In the genomic region with DNA sequence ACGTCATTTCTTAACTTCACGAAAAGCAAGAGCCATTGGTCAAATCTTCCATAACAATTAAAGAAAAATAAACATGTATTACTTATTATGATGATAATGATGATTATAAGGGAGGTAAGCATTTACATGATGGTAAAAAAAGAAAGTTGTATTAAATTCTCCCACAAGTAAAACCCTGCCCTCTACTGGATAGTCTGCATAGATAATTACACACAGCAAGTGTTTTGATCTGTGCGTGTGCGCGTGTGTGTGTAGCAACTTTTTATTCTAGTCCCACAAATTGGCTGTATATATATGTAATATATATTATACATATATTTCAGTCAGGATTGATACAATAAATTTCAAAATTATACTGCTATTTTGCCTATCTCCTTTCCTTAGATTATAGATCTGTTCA, we compare ENCODE assay signal across 7 cellular contexts. TPM values are rescaled to one million over a fixed set of nuclear protein-coding genes. Genes with fewer than 3 reads are reported as not detected.
DNase-seq lines count a peak whose midpoint lies in the region; ATAC-seq and TF ChIP-seq lines count a peak whose summit lies in the region.
"Not testable (repeated sequence)": the region's sequence is repeated elsewhere in the genome, so short reads cannot be mapped to it uniquely, and the experiment has no call there.

No MANE protein-coding gene starts in this region.

- H3K9me1 ChIP-seq in IMR-90 (ENCODE audit: insufficient read depth, low read length): not testable (repeated sequence)

- not testable (repeated sequence) for H3K4me2 ChIP-seq in IMR-90 (ENCODE audit: low read depth, low read length); PC-3 (ENCODE audit: low read length)

- H3K36me3 Mint-ChIP-seq in chondrocyte (ENCODE audit: low read depth): not testable (repeated sequence)
- peaks cover 13% of the 10 kb centered on the region for H3K36me3 Mint-ChIP-seq in osteocyte (ENCODE audit: unreplicated experiment)

- ATAC-seq in IMR-90 (ENCODE audit: low read depth): peak; percentile 48; the same call in 1 of the 2 replicates
- peak; percentile 60 for ATAC-seq in PC-3
- ATAC-seq in left colon: peak; percentile 56

- H3K23ac ChIP-seq in IMR-90 (ENCODE audit: low read depth, low read length): not testable (repeated sequence)

- H3K79me1 ChIP-seq in IMR-90 (ENCODE audit: low read depth in 1 of 2, low read length in 2 of 2): not testable (repeated sequence)

- WGBS in IMR-90 (ENCODE audit: extremely low coverage in 2 of 2, insufficient read length in 1 of 2), 2 experiments: no CpG with 5 or more reads among the region's 5 CpGs

- TF ChIP-seq POLR2A in IMR-90 (IDR thresholded peaks at IDR 0.05; ENCODE audit: low read depth, low read length): not testable (repeated sequence)

- H3K9me2 ChIP-seq in PC-3 (replicated peaks; ENCODE audit: low read length): not testable (repeated sequence)

- H3K27ac Mint-ChIP-seq in chondrocyte (ENCODE audit: unreplicated experiment); osteocyte (ENCODE audit: unreplicated experiment): not testable (repeated sequence)

- H3K4ac ChIP-seq in IMR-90 (ENCODE audit: low read depth, low read length): not testable (repeated sequence)

- not testable (repeated sequence) for H3K36me3 ChIP-seq in IMR-90 (ENCODE audit: control insufficient read depth, insufficient read depth, low read length)
- peaks cover 13% of the 10 kb centered on the region for H3K36me3 ChIP-seq in PC-3 (ENCODE audit: low read depth, low read length)

- not testable (repeated sequence) for H3K27me3 Mint-ChIP-seq in chondrocyte (ENCODE audit: low read depth); osteocyte (ENCODE audit: unreplicated experiment)

- H4K5ac ChIP-seq in IMR-90 (ENCODE audit: low read depth, low read length): not testable (repeated sequence)

- in situ Hi-C loops in IMR-90 (cut with MboI; ENCODE audit: low sequenced_read_pairs): not testable (repeated sequence)

- H3K56ac ChIP-seq in IMR-90 (ENCODE audit: extremely low read depth, insufficient read depth, low read length): not testable (repeated sequence)

- H2BK120ac ChIP-seq in IMR-90 (ENCODE audit: low read depth, low read length): not testable (repeated sequence)

- not testable (repeated sequence) for H3F3A ChIP-seq in PC-3 (ENCODE audit: low read length, unreplicated experiment)

- H3K4me1 ChIP-seq in IMR-90 (ENCODE audit: control insufficient read depth, insufficient read depth, low read length); PC-3 (ENCODE audit: insufficient read depth, low read length): not testable (repeated sequence)

- intact Hi-C loops in IMR-90 (cut with micrococcal nuclease): loop anchor here (5.0 kb wide), 1 partner anchor 298 kb away; no protein-coding TSS in a partner anchor
- intact Hi-C loops in PC-3 (cut with micrococcal nuclease): loop anchor here (2.0 kb wide), 1 partner anchor 295 kb away; no protein-coding TSS in a partner anchor
- intact Hi-C loops in left colon (cut with DNase I, micrococcal nuclease): not testable (repeated sequence)

- not testable (repeated sequence) for H3K27ac ChIP-seq in IMR-90 (ENCODE audit: insufficient read depth, low read length); PC-3 (ENCODE audit: low read length)

- not testable (repeated sequence) for H3K79me2 ChIP-seq in PC-3 (ENCODE audit: low read length)

- H2BK15ac ChIP-seq in IMR-90 (ENCODE audit: low read depth, low read length): not testable (repeated sequence)

- H3K27me3 ChIP-seq in IMR-90 (ENCODE audit: control insufficient read depth, insufficient read depth, low read length); PC-3 (ENCODE audit: low read length): not testable (repeated sequence)

- H4K20me1 ChIP-seq in IMR-90 (ENCODE audit: insufficient read depth, low read length); PC-3 (ENCODE audit: low read length): not testable (repeated sequence)

- TF ChIP-seq RAD21 in IMR-90 (IDR thresholded peaks at IDR 0.05; ENCODE audit: low read length): not testable (repeated sequence)

- H3K4me1 Mint-ChIP-seq in chondrocyte (ENCODE audit: low read depth); osteocyte (ENCODE audit: unreplicated experiment): not testable (repeated sequence)

- not testable (repeated sequence) for H4K8ac ChIP-seq in IMR-90 (ENCODE audit: low read depth in 2 of 2, low read length in 2 of 2)

- not testable (repeated sequence) for H2AK5ac ChIP-seq in IMR-90 (ENCODE audit: low read depth, low read length)

- H3K4me3 ChIP-seq in AG10803 (ENCODE audit: low read length); IMR-90 (ENCODE audit: insufficient read depth, low read depth, low read length); PC-3 (ENCODE audit: low read length); fibroblast of pulmonary artery (replicated peaks; ENCODE audit: low read depth, low read length): not testable (repeated sequence)

- not testable (repeated sequence) for DNase-seq in AG10803 (ENCODE audit: low read depth); IMR-90; chondrocyte (ENCODE audit: low spot score); fibroblast of pulmonary artery (ENCODE audit: low read depth); left colon; osteocyte (ENCODE audit: extremely low spot score, unreplicated experiment)
- DNase-seq in PC-3: peak; percentile 38

- not testable (repeated sequence) for H3K4me3 Mint-ChIP-seq in chondrocyte (ENCODE audit: unreplicated experiment); osteocyte (ENCODE audit: unreplicated experiment)

- not testable (repeated sequence) for H4K91ac ChIP-seq in IMR-90 (ENCODE audit: insufficient read depth, low read depth, low read length)

- dilution Hi-C loops in IMR-90 (cut with HindIII; ENCODE audit: low sequenced_read_pairs, unreplicated experiment): not testable (repeated sequence)

- not testable (repeated sequence) for H2AFZ ChIP-seq in IMR-90 (replicated peaks; ENCODE audit: low read length, poor library complexity); PC-3 (ENCODE audit: low read length)

- not testable (repeated sequence) for H3K9me3 Mint-ChIP-seq in chondrocyte (ENCODE audit: low read depth); osteocyte (ENCODE audit: unreplicated experiment)

- not testable (repeated sequence) for H2BK5ac ChIP-seq in IMR-90 (ENCODE audit: low read depth, low read length, poor library complexity, severe bottlenecking)

- not testable (repeated sequence) for H3K9me3 ChIP-seq in IMR-90 (ENCODE audit: control insufficient read depth, insufficient read depth, low read length); PC-3 (ENCODE audit: low read length)

- BruUV-seq in IMR-90 (replicated peaks; lab: Mats Ljungman, UMichigan); PC-3 (replicated peaks; lab: Mats Ljungman, UMichigan): not testable (repeated sequence)

- CTCF ChIA-PET in IMR-90 (lab: Yijun Ruan, JAX); PC-3 (lab: Charles Lee): not testable (repeated sequence)

- POLR2A ChIA-PET in IMR-90 (lab: Charles Lee; ENCODE audit: unreplicated experiment); PC-3 (lab: Charles Lee; ENCODE audit: unreplicated experiment): not testable (repeated sequence)

- H2AK9ac ChIP-seq in IMR-90 (replicated peaks; ENCODE audit: low read depth, low read length, poor library complexity): not testable (repeated sequence)

- 0 out of 2 replicates have a peak, but pooled peaks have one; percentile 3 for TF ChIP-seq CTCF in AG10803 (conservative IDR thresholded peaks at IDR 0.05; ENCODE audit: low read length)
- TF ChIP-seq CTCF in IMR-90 (conservative IDR thresholded peaks at IDR 0.05; ENCODE audit: low read depth, low read length): not testable (repeated sequence)
- peak; percentile 51; the same call in 1 of the 2 replicates for TF ChIP-seq CTCF in PC-3 (conservative IDR thresholded peaks at IDR 0.05; ENCODE audit: low read depth, low read length)
- TF ChIP-seq CTCF in chondrocyte (IDR thresholded peaks at IDR 0.05): peak; percentile 71
- TF ChIP-seq CTCF in fibroblast of pulmonary artery (IDR thresholded peaks at IDR 0.05; ENCODE audit: low read length, missing control alignments): peak; percentile 11
- TF ChIP-seq CTCF in osteocyte (IDR thresholded peaks at IDR 0.05): peak; percentile 39

- H3K18ac ChIP-seq in IMR-90 (ENCODE audit: low read depth, low read length): not testable (repeated sequence)

- not testable (repeated sequence) for H2BK20ac ChIP-seq in IMR-90 (ENCODE audit: low read depth, low read length)

- not testable (repeated sequence) for H3K9ac ChIP-seq in IMR-90 (ENCODE audit: low read depth, low read length); PC-3 (ENCODE audit: low read length)

- not testable (repeated sequence) for H3K14ac ChIP-seq in IMR-90 (replicated peaks; ENCODE audit: low read depth, low read length)

RNA-seq across cellular contexts. Expression of a gene that starts 51.8 kb away (rescaled TPM):
- total RNA-seq in IMR-90 (2012; rRNA removed) (24.4 and 32.2 TPM in 2 replicates), PC-3 (2014; rRNA removed) (85.4 and 89.7 TPM in 2 replicates), chondrocyte (24.2 to 28.3 TPM (median 26.5 TPM) in 3 replicates), left colon (10 to 100 TPM; 25.5 to 31.6 TPM), osteocyte (30.7 and 34.2 TPM in 2 replicates)
- polyA plus RNA-seq in IMR-90 (2012; rRNA removed): 7.5 and 8.6 TPM in 2 replicates
- 2.1 and 3.3 TPM in 2 replicates for polyA plus RNA-seq in IMR-90 (2012; cell fraction: cytosol; rRNA removed)
- polyA plus RNA-seq in IMR-90 (2012; cell fraction: nucleus; rRNA removed; ENCODE audit: low replicate concordance): 3.5 and 10.6 TPM in 2 replicates

RNA-seq across cellular contexts. Expression of a gene that starts 51.8 kb away (rescaled TPM):
- total RNA-seq in IMR-90 (2012; rRNA removed): 13.8 and 19.2 TPM in 2 replicates
- 12.9 and 14.2 TPM in 2 replicates for polyA plus RNA-seq in IMR-90 (2012; rRNA removed)
- 6.4 and 9.3 TPM in 2 replicates for polyA plus RNA-seq in IMR-90 (2012; cell fraction: cytosol; rRNA removed)
- polyA plus RNA-seq in IMR-90 (2012; cell fraction: nucleus; rRNA removed; ENCODE audit: low replicate concordance): 21.6 and 35.9 TPM in 2 replicates
- total RNA-seq in PC-3 (2014; rRNA removed): 48.6 and 53.4 TPM in 2 replicates
- 13.1 to 17.6 TPM (median 16.8 TPM) in 3 replicates for total RNA-seq in chondrocyte
- 10 to 100 TPM; 10.7 to 14.9 TPM for total RNA-seq in left colon
- total RNA-seq in osteocyte: 21.3 TPM in 2 replicates
